Comparison of ENCODE assay signal across 8 cellular contexts in genomic region chr11:45922425-45923082, GRCh38. TPM values are rescaled to one million over a fixed set of nuclear protein-coding genes. Genes with fewer than 3 reads are reported as not detected.
DNase-seq lines count a peak whose midpoint lies in the region; ATAC-seq and TF ChIP-seq lines count a peak whose summit lies in the region.

Gene LARGE2, plus strand, starts transcription at chr11:45922656. Its CDS starts 227 bp downstream, at chr11:45922883.

- no peak for DNase-seq in activated naive CD4-positive, alpha-beta T cell treated with anti-CD3 and anti-CD28 coated beads for 36 hours
- DNase-seq in activated naive CD4-positive, alpha-beta T cell treated with Interleukin-2 at 50 U/mL for 16 hours = no peak
- DNase-seq in SW480 (ENCODE audit: low spot score) (peak; percentile 78), esophagus squamous epithelium (lab: John Stamatoyannopoulos, UW) (no peak), prostate gland (ENCODE audit: low spot score) (peak; percentile 56), amniotic stem cell (lab: John Stamatoyannopoulos, UW) (no peak)

- H3K36me3 Mint-ChIP-seq in activated naive CD4-positive, alpha-beta T cell treated with anti-CD3 and anti-CD28 coated beads for 36 hours (ENCODE audit: low read depth) = peaks cover 3% of the 10 kb centered on the region

- peak within 1 kb of the TSS; percentile 47 to 85 (median 70) for H3K27ac ChIP-seq in esophagus squamous epithelium
- peak within 1 kb of the TSS; percentile 89 to 90 for H3K27ac ChIP-seq in prostate gland

- no peaks in the 10 kb centered on the region for H3K9me3 Mint-ChIP-seq in activated naive CD4-positive, alpha-beta T cell treated with anti-CD3 and anti-CD28 coated beads for 36 hours

- intact Hi-C loops in activated naive CD4-positive, alpha-beta T cell treated with anti-CD3 and anti-CD28 coated beads for 36 hours (cut with micrococcal nuclease) = no loop called here
- intact Hi-C loops in esophagus squamous epithelium (cut with DNase I) (no loop called here), prostate gland (cut with DNase I) (no loop called here)

- ATAC-seq in GM21526 (IDR thresholded peaks at IDR 0.05; ENCODE audit: low FRiP score, unreplicated experiment) (no peak), GM21515 (IDR thresholded peaks at IDR 0.05; ENCODE audit: unreplicated experiment) (no peak)

- H3K36me3 ChIP-seq in esophagus squamous epithelium (peaks cover 0 to 9% (median 0%) of the 10 kb centered on the region in 3 donors), prostate gland (no peaks in the 10 kb centered on the region)

- no peak for TF ChIP-seq CTCF in esophagus squamous epithelium (IDR thresholded peaks at IDR 0.05)
- no peak for TF ChIP-seq CTCF in prostate gland (IDR thresholded peaks at IDR 0.05)

- peaks cover 0 to 42% (median 0%) of the 10 kb centered on the region in 4 donors for H3K27me3 ChIP-seq in esophagus squamous epithelium
- no peaks in the 10 kb centered on the region for H3K27me3 ChIP-seq in prostate gland (replicated peaks; ENCODE audit: insufficient read depth)

- TF ChIP-seq POLR2A in esophagus squamous epithelium (IDR thresholded peaks at IDR 0.05) (peak in 2 of 4 donors; percentile 51 to 54), prostate gland (IDR thresholded peaks at IDR 0.05) (peak; percentile 44)

- H3K4me1 ChIP-seq in esophagus squamous epithelium (peaks cover 14 to 67% (median 36%) of the 10 kb centered on the region in 3 donors), prostate gland (replicated peaks) (peaks cover 12% of the 10 kb centered on the region)

- peak within 1 kb of the TSS; percentile 74 for H3K4me3 Mint-ChIP-seq in activated naive CD4-positive, alpha-beta T cell treated with anti-CD3 and anti-CD28 coated beads for 36 hours

- H3K4me1 Mint-ChIP-seq in activated naive CD4-positive, alpha-beta T cell treated with anti-CD3 and anti-CD28 coated beads for 36 hours (ENCODE audit: low read depth) = peaks cover 18% of the 10 kb centered on the region

- H3K4me3 ChIP-seq in esophagus squamous epithelium = peak within 1 kb of the TSS; percentile 46 to 73 (median 66)
- H3K4me3 ChIP-seq in prostate gland = peak within 1 kb of the TSS; percentile 31 to 45

- H3K27ac Mint-ChIP-seq in activated naive CD4-positive, alpha-beta T cell treated with anti-CD3 and anti-CD28 coated beads for 36 hours = no peak within 1 kb of the TSS

- no peaks in the 10 kb centered on the region for H3K9me3 ChIP-seq in esophagus squamous epithelium
- H3K9me3 ChIP-seq in prostate gland = no peaks in the 10 kb centered on the region

- H3K27me3 Mint-ChIP-seq in activated naive CD4-positive, alpha-beta T cell treated with anti-CD3 and anti-CD28 coated beads for 36 hours (ENCODE audit: low read depth) = peaks cover 13% of the 10 kb centered on the region

- CTCF ChIA-PET in activated naive CD4-positive, alpha-beta T cell treated with anti-CD3 and anti-CD28 coated beads for 36 hours (lab: Charles Lee) = interaction anchor here (0.6 kb wide), 1 partner anchor 42 kb away, joined by 3 read pairs; no protein-coding TSS in a partner anchor

- no CpG with 5 or more reads among the region's 73 CpGs for WGBS in esophagus squamous epithelium, 2 donors
- WGBS in prostate gland = under 1% methylated on average over 68 of the region's 73 CpGs

RNA-seq across cellular contexts. Expression of gene LARGE2, which starts in this region (rescaled TPM):
- total RNA-seq in activated naive CD4-positive, alpha-beta T cell treated with anti-CD3 and anti-CD28 coated beads for 36 hours = under 1 TPM; 0.48 to 0.52 TPM
- total RNA-seq in esophagus squamous epithelium = 10 to 100 TPM; 12.4 to 18.3 (median 15.5) TPM
- total RNA-seq in prostate gland = 10 to 100 TPM; 20.2 to 33.6 TPM

Comparison
In these comparisons a context has a peak if more than half of its experiments do, and no peak if none do; other contexts are left out.
1. RNA of gene LARGE2 (total RNA-seq): 20.2 to 33.6 TPM in prostate gland and 12.4 to 18.3 TPM in esophagus squamous epithelium; 0.48 to 0.52 TPM in activated naive CD4-positive, alpha-beta T cell treated with anti-CD3 and anti-CD28 coated beads for 36 hours; every median in the first group is over 4 times any median in the second.
2. DNase-seq: peak in SW480 (single experiment) and prostate gland (single experiment); none in activated naive CD4-positive, alpha-beta T cell treated with anti-CD3 and anti-CD28 coated beads for 36 hours (single experiment), activated naive CD4-positive, alpha-beta T cell treated with Interleukin-2 at 50 U/mL for 16 hours (single experiment), esophagus squamous epithelium (single experiment) and amniotic stem cell (single experiment).